Comparison of ENCODE assay signal across 15 cellular contexts in genomic region chr6:25327372-25327771, GRCh38. TPM values are rescaled to one million over a fixed set of nuclear protein-coding genes. Genes with fewer than 3 reads are reported as not detected.
DNase-seq lines count a peak whose midpoint lies in the region; ATAC-seq and TF ChIP-seq lines count a peak whose summit lies in the region.
"Had no signal": no experiment of that assay in that cellular context is flagged by ENCODE, and none has a peak within 500 bp of the region (broad histone marks: within the 10 kb centered on the region; RNA-seq: fewer than 3 reads in every experiment).

No MANE protein-coding gene starts in this region.

- TF ChIP-seq CTCF in right atrium auricular region (IDR thresholded peaks at IDR 0.05) (no peak), heart left ventricle (IDR thresholded peaks at IDR 0.05) (no peak), hepatocyte (IDR thresholded peaks at IDR 0.05; ENCODE audit: poor library complexity) (no peak)

- peaks cover 98% of the 10 kb centered on the region for H3K79me2 ChIP-seq in hepatocyte

- H4K20me1 ChIP-seq in hepatocyte (ENCODE audit: insufficient read depth, poor library complexity, severe bottlenecking) = peaks cover 4% of the 10 kb centered on the region

- H3K27me3 ChIP-seq in right atrium auricular region (no peaks in the 10 kb centered on the region), heart left ventricle (no peaks in the 10 kb centered on the region), hepatocyte (no peaks in the 10 kb centered on the region)
- H3K27me3 ChIP-seq: SJSA1 had no signal

- H3K4me2 ChIP-seq in hepatocyte = peak overlapping the region; percentile 19
- H3K4me2 ChIP-seq: PC-9 had no signal

- TF ChIP-seq POLR2A in heart left ventricle (IDR thresholded peaks at IDR 0.05) = no peak

- ATAC-seq in heart left ventricle (no peak), Right ventricle myocardium inferior (no peak)

- no peaks in the 10 kb centered on the region for H3K9me3 ChIP-seq in right atrium auricular region
- H3K9me3 ChIP-seq in heart left ventricle = no peaks in the 10 kb centered on the region
- H3K9me3 ChIP-seq in hepatocyte (ENCODE audit: low read depth) = no peaks in the 10 kb centered on the region
- H3K9me3 ChIP-seq: SJSA1 had no signal

- WGBS in heart left ventricle, 4 donors = 45 to 69% (median 57%) methylated on average over 2 of the region's 2 CpGs
- 52% methylated on average over 2 of the region's 2 CpGs for WGBS in hepatocyte (ENCODE audit: low lambda C conversion rate, missing lambda C conversion rate)

- peak overlapping the region; percentile 16 to 63 for H3K27ac ChIP-seq in right atrium auricular region
- H3K27ac ChIP-seq in heart left ventricle = peak overlapping the region in 4 of 12 donors; percentile 17 to 59 (median 21)
- H3K27ac ChIP-seq in hepatocyte = no peak overlapping the region
- H3K27ac ChIP-seq: C4-2B, PC-9, SJSA1 had no signal

- H3K36me3 ChIP-seq in right atrium auricular region (no peaks in the 10 kb centered on the region), heart left ventricle (no peaks in the 10 kb centered on the region), hepatocyte (replicated peaks; ENCODE audit: insufficient read depth, low read depth) (no peaks in the 10 kb centered on the region)
- H3K36me3 ChIP-seq: SJSA1 had no signal

- no peak overlapping the region for H2AFZ ChIP-seq in hepatocyte
- H2AFZ ChIP-seq: PC-9 had no signal

- DNase-seq in right atrium auricular region (ENCODE audit: low spot score) (no peak), heart left ventricle (no peak), NCI-H446 treated with DMSO at 0.1 percent for 48 hours (lab: John Stamatoyannopoulos, UW) (peak; percentile 98), hepatocyte (ENCODE audit: low spot score) (no peak), amygdala (lab: John Stamatoyannopoulos, UW) (no peak), Right ventricle myocardium inferior (ENCODE audit: missing footprints) (no peak)
- no peak for DNase-seq in stimulated activated CD4-positive, alpha-beta T cell treated with anti-CD3 and anti-CD28 coated beads, Interleukin-2, amount 100 ng/mL, for 48 hours
- DNase-seq: DMS153, KG1, NCI-H187, NCI-H526 treated with DMSO at 0.1 percent for 48 hours, PC-9, SW 1271 had no signal

- no peaks in the 10 kb centered on the region for H3K9me2 ChIP-seq in hepatocyte (replicated peaks; ENCODE audit: insufficient read depth)

- intact Hi-C loops in heart left ventricle (cut with DNase I) = no loop called here
- intact Hi-C loops in Right ventricle myocardium inferior (cut with DNase I) = no loop called here

- H3K4me1 ChIP-seq in right atrium auricular region = peaks cover 0 to 13% of the 10 kb centered on the region in 2 donors
- peaks cover 0 to 43% (median 14%) of the 10 kb centered on the region in 12 donors for H3K4me1 ChIP-seq in heart left ventricle
- peaks cover 19% of the 10 kb centered on the region for H3K4me1 ChIP-seq in hepatocyte (ENCODE audit: insufficient read depth)

- H3K4me3 ChIP-seq in right atrium auricular region (no peak overlapping the region), heart left ventricle (no peak overlapping the region), hepatocyte (no peak overlapping the region)
- H3K4me3 ChIP-seq: PC-9, SJSA1 had no signal

RNA-seq across cellular contexts. Expression of gene CARMIL1, which starts 48.2 kb away (rescaled TPM):
- 10 to 100 TPM in 1 of 2 donors, 1 to 10 TPM in 1; 7.9 to 29.4 TPM for total RNA-seq in right atrium auricular region
- total RNA-seq in heart left ventricle = 1 to 10 TPM; 2.4 to 9.1 (median 5.8) TPM
- polyA plus RNA-seq in heart left ventricle = 1 to 10 TPM; 4.8 to 5.1 TPM
- 37.3 and 40.6 TPM in 2 replicates for total RNA-seq in hepatocyte
- polyA plus RNA-seq in hepatocyte = 15.5 and 19.5 TPM in 2 replicates
- 5.4 TPM for total RNA-seq in Right ventricle myocardium inferior
